ENCODE assay signal across 29 cellular contexts in genomic region chr1:155518484-155518883, GRCh38.
"Had no signal": no experiment of that assay in that cellular context is flagged by ENCODE, and none has a peak within 500 bp of the region (broad histone marks: within the 10 kb centered on the region; RNA-seq: fewer than 3 reads in every experiment).

No MANE protein-coding gene starts in this region.

- H3K27ac Mint-ChIP-seq: activated CD4-positive, alpha-beta T cell treated with anti-CD3 and anti-CD28 coated beads, Interleukin-2, amount 10 ng/mL, durations not matched to agents 7 days and 5 days; activated naive CD4-positive, alpha-beta T cell treated with anti-CD3 and anti-CD28 coated beads for 36 hours; activated naive CD8-positive, alpha-beta T cell treated with anti-CD3 and anti-CD28 coated beads, Interleukin-2, amount 10 ng/mL, durations not matched to agents 7 days and 5 days; effector memory CD8-positive, alpha-beta T cell; mesothelial cell of epicardium; stimulated activated memory B cell treated with anti-CD40 and anti-IgM and Interleukin-4, amounts not matched to agents 10 μg/mL and 1 μg/mL and 100 μg/mL, for 72 hours; stimulated activated naive CD8-positive, alpha-beta T cell treated with anti-CD3 and anti-CD28 coated beads, Interleukin-15, amount 100 ng/mL, for 72 hours; T-helper 1 cell treated with Interleukin-12 subunit alpha and Interleukin-12 subunit beta and Interleukin-4 antibody, amounts not matched to agents 30 μg/mL and 1 μg/mL, for 36 hours had no signal

- H2AFZ ChIP-seq: hepatocyte had no signal

- H3K36me3 ChIP-seq: pancreas had no signal

- H3K27me3 Mint-ChIP-seq: activated CD4-positive, alpha-beta T cell treated with anti-CD3 and anti-CD28 coated beads, Interleukin-2, amount 10 ng/mL, durations not matched to agents 7 days and 5 days; activated naive CD8-positive, alpha-beta T cell treated with anti-CD3 and anti-CD28 coated beads, Interleukin-2, amount 10 ng/mL, durations not matched to agents 7 days and 5 days; effector memory CD8-positive, alpha-beta T cell; naive thymus-derived CD4-positive, alpha-beta T cell; stimulated activated memory B cell treated with anti-CD40 and anti-IgM and Interleukin-4, amounts not matched to agents 10 μg/mL and 1 μg/mL and 100 μg/mL, for 72 hours; stimulated activated naive CD8-positive, alpha-beta T cell treated with anti-CD3 and anti-CD28 coated beads, Interleukin-15, amount 100 ng/mL, for 72 hours had no signal

- H3K4me1 ChIP-seq: ascending aorta, pancreas had no signal

- H3K9me3 ChIP-seq: ascending aorta, gastroesophageal sphincter, pancreas, psoas muscle, sigmoid colon, upper lobe of left lung had no signal

- ATAC-seq: activated T-cell treated with anti-CD3 and anti-CD28 coated beads, Interleukin-2, amount 50 U/mL, for 72 hours; effector memory CD8-positive, alpha-beta T cell; gastroesophageal sphincter; left ventricle myocardium superior; naive thymus-derived CD4-positive, alpha-beta T cell; pancreas; psoas muscle; stimulated activated memory B cell treated with anti-CD40 and anti-IgM and Interleukin-4, amounts not matched to agents 10 μg/mL and 1 μg/mL and 100 μg/mL, for 72 hours; stimulated activated naive CD8-positive, alpha-beta T cell treated with anti-CD3 and anti-CD28 coated beads, Interleukin-15, amount 100 ng/mL, for 72 hours had no signal

- H3K4me2 ChIP-seq: hepatocyte, smooth muscle cell had no signal

- DNase-seq: activated CD4-positive, alpha-beta T cell treated with anti-CD3 and anti-CD28 coated beads, Interleukin-2, amount 10 ng/mL, durations not matched to agents 7 days and 5 days; activated CD4-positive, CD25-positive, alpha-beta regulatory T cell treated with anti-CD3 and anti-CD28 coated beads, Interleukin-2, amount 50 U/mL, for 72 hours; activated effector memory CD4-positive, alpha-beta T cell treated with Interleukin-2 at 50 U/mL for 16 hours; activated naive CD4-positive, alpha-beta T cell treated with anti-CD3 and anti-CD28 coated beads for 36 hours; activated naive CD8-positive, alpha-beta T cell treated with anti-CD3 and anti-CD28 coated beads, Interleukin-2, amount 10 ng/mL, durations not matched to agents 7 days and 5 days; activated T-cell treated with anti-CD3 and anti-CD28 coated beads for 4 hours; activated T-cell treated with anti-CD3 and anti-CD28 coated beads, Interleukin-2, amount 50 U/mL, for 72 hours; brain microvascular endothelial cell; cortex of kidney; effector memory CD8-positive, alpha-beta T cell; islet precursor cell; left ventricle myocardium superior; naive thymus-derived CD4-positive, alpha-beta T cell; pancreas; psoas muscle; sigmoid colon; stimulated activated CD4-positive, alpha-beta T cell treated with anti-CD3 and anti-CD28 coated beads, Interleukin-1b, Interleukin-23, amount 100 ng/mL, for 48 hours; stimulated activated CD4-positive, alpha-beta T cell treated with anti-CD3 and anti-CD28 coated beads, Interleukin-4, amount 100 ng/mL, for 4 hours; stimulated activated CD8-positive, alpha-beta memory T cell treated with anti-CD3 and anti-CD28 coated beads, Interleukin-4, amount 100 ng/mL, for 48 hours; stimulated activated naive CD8-positive, alpha-beta T cell treated with anti-CD3 and anti-CD28 coated beads, Interleukin-15, amount 100 ng/mL, for 72 hours; substantia nigra; upper lobe of left lung had no signal

- H3K4me3 ChIP-seq: ascending aorta, gastroesophageal sphincter, hepatocyte, pancreas, psoas muscle, sigmoid colon, smooth muscle cell, upper lobe of left lung had no signal

- H3K9me3 Mint-ChIP-seq: activated CD4-positive, alpha-beta T cell treated with anti-CD3 and anti-CD28 coated beads, Interleukin-2, amount 10 ng/mL, durations not matched to agents 7 days and 5 days; activated naive CD4-positive, alpha-beta T cell treated with anti-CD3 and anti-CD28 coated beads for 36 hours; activated naive CD8-positive, alpha-beta T cell treated with anti-CD3 and anti-CD28 coated beads, Interleukin-2, amount 10 ng/mL, durations not matched to agents 7 days and 5 days; activated T-cell treated with anti-CD3 and anti-CD28 coated beads, Interleukin-2, amount 50 U/mL, for 72 hours; effector memory CD8-positive, alpha-beta T cell; mesothelial cell of epicardium; naive thymus-derived CD4-positive, alpha-beta T cell; stimulated activated memory B cell treated with anti-CD40 and anti-IgM and Interleukin-4, amounts not matched to agents 10 μg/mL and 1 μg/mL and 100 μg/mL, for 72 hours; stimulated activated naive CD8-positive, alpha-beta T cell treated with anti-CD3 and anti-CD28 coated beads, Interleukin-15, amount 100 ng/mL, for 72 hours; T-helper 1 cell treated with Interleukin-12 subunit alpha and Interleukin-12 subunit beta and Interleukin-4 antibody, amounts not matched to agents 30 μg/mL and 1 μg/mL, for 36 hours had no signal

- H3K27me3 ChIP-seq: ascending aorta, brain microvascular endothelial cell, gastroesophageal sphincter, hepatocyte, pancreas, sigmoid colon, upper lobe of left lung had no signal

- H3K27ac ChIP-seq: ascending aorta, brain microvascular endothelial cell, gastroesophageal sphincter, hepatocyte, pancreas, psoas muscle, sigmoid colon, upper lobe of left lung had no signal

- H3K4me3 Mint-ChIP-seq: activated CD4-positive, alpha-beta T cell treated with anti-CD3 and anti-CD28 coated beads, Interleukin-2, amount 10 ng/mL, durations not matched to agents 7 days and 5 days; activated naive CD4-positive, alpha-beta T cell treated with anti-CD3 and anti-CD28 coated beads for 36 hours; activated naive CD8-positive, alpha-beta T cell treated with anti-CD3 and anti-CD28 coated beads, Interleukin-2, amount 10 ng/mL, durations not matched to agents 7 days and 5 days; activated T-cell treated with anti-CD3 and anti-CD28 coated beads, Interleukin-2, amount 50 U/mL, for 72 hours; effector memory CD8-positive, alpha-beta T cell; mesothelial cell of epicardium; stimulated activated memory B cell treated with anti-CD40 and anti-IgM and Interleukin-4, amounts not matched to agents 10 μg/mL and 1 μg/mL and 100 μg/mL, for 72 hours; stimulated activated naive CD8-positive, alpha-beta T cell treated with anti-CD3 and anti-CD28 coated beads, Interleukin-15, amount 100 ng/mL, for 72 hours; T-helper 1 cell treated with Interleukin-12 subunit alpha and Interleukin-12 subunit beta and Interleukin-4 antibody, amounts not matched to agents 30 μg/mL and 1 μg/mL, for 36 hours had no signal
